18 cellular contexts compared by ENCODE assay signal in genomic region chr7:125847706-125848105, GRCh38.
DNase-seq lines count a peak whose midpoint lies in the region; ATAC-seq, FAIRE-seq and TF ChIP-seq lines count a peak whose summit lies in the region.
"Had no signal": no experiment of that assay in that cellular context is flagged by ENCODE, and none has a peak within 500 bp of the region (broad histone marks: within the 10 kb centered on the region; RNA-seq: fewer than 3 reads in every experiment).

No MANE protein-coding gene starts in this region.

- peaks cover 12% of the 10 kb centered on the region for H3K9me3 Mint-ChIP-seq in endodermal cell
- peaks cover 19% of the 10 kb centered on the region for H3K9me3 Mint-ChIP-seq in stimulated activated memory B cell treated with anti-CD40 and anti-IgM and Interleukin-4, amounts not matched to agents 10 μg/mL and 1 μg/mL and 100 μg/mL, for 72 hours

- no peak overlapping the region for H3K27ac ChIP-seq in endodermal cell (ENCODE audit: low read depth, low read length)
- H3K27ac ChIP-seq: GM23248, Peyer's patch, SJSA1 had no signal

- no peak for TF ChIP-seq CTCF in endodermal cell (conservative IDR thresholded peaks at IDR 0.05)

- DNase-seq in HAP-1 (ENCODE audit: low spot score in 2 of 2) (peak; percentile 69 to 78), NCI-H526 treated with DMSO at 0.1 percent for 48 hours (lab: John Stamatoyannopoulos, UW) (peak; percentile 34), endodermal cell (peak; percentile 38), frontal cortex (ENCODE audit: low spot score in 2 of 2) (no peak)
- DNase-seq: CD4-positive, CD25-positive, alpha-beta regulatory T cell; DMS79; GM23248; MG63; NCI-H1417 treated with DMSO at 0.1 percent for 48 hours; NCI-H187; NCI-H446; Peyer's patch had no signal

- H3K27ac Mint-ChIP-seq in endodermal cell = no peak overlapping the region
- no peak overlapping the region for H3K27ac Mint-ChIP-seq in stimulated activated memory B cell treated with anti-CD40 and anti-IgM and Interleukin-4, amounts not matched to agents 10 μg/mL and 1 μg/mL and 100 μg/mL, for 72 hours
- H3K27ac Mint-ChIP-seq: CD4-positive, CD25-positive, alpha-beta regulatory T cell had no signal

- WGBS in endodermal cell (ENCODE audit: insufficient coverage in 1 of 2, insufficient read length in 1 of 2), 2 experiments = 77 to 92% methylated on average over 3 to 4 of the region's 4 CpGs

- ATAC-seq in stimulated activated memory B cell treated with anti-CD40 and anti-IgM and Interleukin-4, amounts not matched to agents 10 μg/mL and 1 μg/mL and 100 μg/mL, for 72 hours = peak; percentile 45
- ATAC-seq in GM18861 (IDR thresholded peaks at IDR 0.05; ENCODE audit: unreplicated experiment) = no peak
- ATAC-seq in HG03095 (IDR thresholded peaks at IDR 0.05; ENCODE audit: unreplicated experiment) = no peak
- ATAC-seq: HepG2, K562 had no signal

- no peaks in the 10 kb centered on the region for H3K4me1 Mint-ChIP-seq in endodermal cell
- H3K4me1 Mint-ChIP-seq in stimulated activated memory B cell treated with anti-CD40 and anti-IgM and Interleukin-4, amounts not matched to agents 10 μg/mL and 1 μg/mL and 100 μg/mL, for 72 hours = no peaks in the 10 kb centered on the region
- H3K4me1 Mint-ChIP-seq: CD4-positive, CD25-positive, alpha-beta regulatory T cell had no signal

- H3K9me3 ChIP-seq in HAP-1 (peaks cover 11% of the 10 kb centered on the region; the same call in 1 of the 2 replicates), endodermal cell (ENCODE audit: control insufficient read depth, low read length) (peaks cover 14% of the 10 kb centered on the region)
- H3K9me3 ChIP-seq: MG63 had no signal

- no peak overlapping the region for H3K9ac ChIP-seq in endodermal cell (ENCODE audit: extremely low read depth, low read length, poor library complexity, severe bottlenecking)
- H3K9ac ChIP-seq: GM23248 had no signal

- no peak for FAIRE-seq in frontal cortex (lab: Jason Lieb, UNC)
- FAIRE-seq: HepG2, K562 had no signal

- H3K36me3 ChIP-seq in HAP-1 (replicated peaks) (no peaks in the 10 kb centered on the region), endodermal cell (ENCODE audit: control insufficient read depth, insufficient read depth, low read length) (no peaks in the 10 kb centered on the region)
- H3K36me3 ChIP-seq: MG63, Peyer's patch, SJSA1 had no signal

- H3K4me3 ChIP-seq in HAP-1 = no peak overlapping the region
- H3K4me3 ChIP-seq in endodermal cell (ENCODE audit: low read length) = peak overlapping the region; percentile 20
- H3K4me3 ChIP-seq: GM23248, K562, MG63, Peyer's patch, SJSA1 had no signal

- H3K4me1 ChIP-seq in HAP-1 (peaks cover 9% of the 10 kb centered on the region), endodermal cell (ENCODE audit: control insufficient read depth, insufficient read depth, low read length) (no peaks in the 10 kb centered on the region)
- H3K4me1 ChIP-seq: Peyer's patch, SJSA1 had no signal

- H3K27me3 Mint-ChIP-seq in endodermal cell (ENCODE audit: insufficient read depth) = no peaks in the 10 kb centered on the region
- H3K27me3 Mint-ChIP-seq in stimulated activated memory B cell treated with anti-CD40 and anti-IgM and Interleukin-4, amounts not matched to agents 10 μg/mL and 1 μg/mL and 100 μg/mL, for 72 hours = no peaks in the 10 kb centered on the region
- H3K27me3 Mint-ChIP-seq: CD4-positive, CD25-positive, alpha-beta regulatory T cell had no signal

- H3K4me3 Mint-ChIP-seq in endodermal cell = no peak overlapping the region
- no peak overlapping the region for H3K4me3 Mint-ChIP-seq in stimulated activated memory B cell treated with anti-CD40 and anti-IgM and Interleukin-4, amounts not matched to agents 10 μg/mL and 1 μg/mL and 100 μg/mL, for 72 hours
- H3K4me3 Mint-ChIP-seq: CD4-positive, CD25-positive, alpha-beta regulatory T cell had no signal

- no peaks in the 10 kb centered on the region for H3K27me3 ChIP-seq in HAP-1 (ENCODE audit: low read depth)
- H3K27me3 ChIP-seq in endodermal cell (ENCODE audit: control insufficient read depth, insufficient read depth, low read length, poor library complexity, severe bottlenecking) = no peaks in the 10 kb centered on the region
- H3K27me3 ChIP-seq: MG63, Peyer's patch, SJSA1 had no signal

- peaks cover 8% of the 10 kb centered on the region for H3K36me3 Mint-ChIP-seq in endodermal cell (ENCODE audit: low read depth)
- no peaks in the 10 kb centered on the region for H3K36me3 Mint-ChIP-seq in stimulated activated memory B cell treated with anti-CD40 and anti-IgM and Interleukin-4, amounts not matched to agents 10 μg/mL and 1 μg/mL and 100 μg/mL, for 72 hours
- H3K36me3 Mint-ChIP-seq: CD4-positive, CD25-positive, alpha-beta regulatory T cell had no signal

- in situ Hi-C loops in HAP-1 (cut with MboI; ENCODE audit: low sequenced_read_pairs) = no loop called here

Comparison
In these comparisons a context has a peak if more than half of its experiments do, and no peak if none do; other contexts are left out.
1. DNase-seq: peak in HAP-1 (2 of 2), NCI-H526 treated with DMSO at 0.1 percent for 48 hours (single experiment) and endodermal cell (single experiment); none in frontal cortex (0 of 2).